Comparison of ENCODE assay signal across 18 cellular contexts in genomic region chr1:36533897-36534296, GRCh38. TPM values are rescaled to one million over a fixed set of nuclear protein-coding genes. Genes with fewer than 3 reads are reported as not detected.
DNase-seq lines count a peak whose midpoint lies in the region; ATAC-seq, FAIRE-seq and TF ChIP-seq lines count a peak whose summit lies in the region.
"Had no signal": no experiment of that assay in that cellular context is flagged by ENCODE, and none has a peak within 500 bp of the region (broad histone marks: within the 10 kb centered on the region; RNA-seq: fewer than 3 reads in every experiment).

No MANE protein-coding gene starts in this region.

- TF ChIP-seq EP300 in K562 (IDR thresholded peaks at IDR 0.05; ENCODE audit: low read length), result no peak
- no peak for TF ChIP-seq EP300 in HepG2 (IDR thresholded peaks at IDR 0.05; ENCODE audit: low read depth in 2 of 2, low read length in 2 of 2)
- TF ChIP-seq EP300 in HepG2 (CRISPR knock-in tag; IDR thresholded peaks at IDR 0.05; ENCODE audit: borderline replicate concordance), result no peak
- no peak for TF ChIP-seq EP300 in suprapubic skin (IDR thresholded peaks at IDR 0.05)

- no peak overlapping the region for H3K4me3 Mint-ChIP-seq in H9
- no peak overlapping the region for H3K4me3 Mint-ChIP-seq in CD14-positive monocyte
- H3K4me3 Mint-ChIP-seq: CD4-positive, alpha-beta T cell had no signal

- H4K5ac ChIP-seq in H9 (ENCODE audit: insufficient read length, low read depth, low read length), result no peak overlapping the region

- no peaks in the 10 kb centered on the region for H3K79me2 ChIP-seq in H9 (ENCODE audit: insufficient read depth, low read length)
- no peaks in the 10 kb centered on the region for H3K79me2 ChIP-seq in K562 (ENCODE audit: control insufficient read depth, insufficient read depth, low read length)
- no peaks in the 10 kb centered on the region for H3K79me2 ChIP-seq in HepG2 (ENCODE audit: insufficient read depth, low read length)

- TF ChIP-seq CTCF in H9 (conservative IDR thresholded peaks at IDR 0.05) (no peak), K562 (IDR thresholded peaks at IDR 0.05 in 2 of 3, conservative IDR thresholded peaks at IDR 0.05 in 1 of 3; ENCODE audit: insufficient read depth in 2 of 3, low read depth in 1 of 3, low read length in 3 of 3) (no peak), HepG2 (CRISPR knock-in tag; IDR thresholded peaks at IDR 0.05) (no peak), suprapubic skin (IDR thresholded peaks at IDR 0.05) (no peak), CD14-positive monocyte (IDR thresholded peaks at IDR 0.05) (no peak)

- WGBS in H9 (ENCODE audit: extremely low coverage, insufficient read length, low lambda C conversion rate), result no CpG with 5 or more reads among the region's 4 CpGs
- WGBS in K562 (ENCODE audit: insufficient coverage, low coverage, missing lambda C conversion rate), result 3% methylated on average over 4 of the region's 4 CpGs
- WGBS in HepG2 (ENCODE audit: low lambda C conversion rate), result 43% methylated on average over 4 of the region's 4 CpGs
- WGBS in suprapubic skin, result 80% methylated on average over 4 of the region's 4 CpGs

- H3K27ac ChIP-seq in H9 (ENCODE audit: insufficient read length, low read depth, low read length) (no peak overlapping the region), K562 (ENCODE audit: extremely low read depth, low read depth, low read length) (no peak overlapping the region), HepG2 (ENCODE audit: extremely low read length, insufficient read depth, low read length) (no peak overlapping the region), suprapubic skin (no peak overlapping the region)

- no peak overlapping the region for H3T11ph ChIP-seq in H9 (ENCODE audit: low read length)

- H3K27me3 Mint-ChIP-seq in H9 (ENCODE audit: low read depth) (peaks cover 7% of the 10 kb centered on the region), CD14-positive monocyte (ENCODE audit: low read depth in 3 of 3) (peaks cover 0 to 20% (median 14%) of the 10 kb centered on the region in 3 donors)

- intact Hi-C loops in K562 (cut with micrococcal nuclease) (no loop called here), HepG2 (cut with micrococcal nuclease; ENCODE audit: unreplicated experiment) (no loop called here), CD14-positive monocyte (cut with micrococcal nuclease) (no loop called here)

- TF ChIP-seq RAD21 in K562 (CRISPR knock-in tag; conservative IDR thresholded peaks at IDR 0.05 in 1 of 2, IDR thresholded peaks at IDR 0.05 in 1 of 2), result no peak
- TF ChIP-seq RAD21 in HepG2 (CRISPR knock-in tag; IDR thresholded peaks at IDR 0.05), result no peak

- H3K36me3 Mint-ChIP-seq in H9 (ENCODE audit: insufficient read depth in 1 of 3, low read depth in 3 of 3) (no peaks in the 10 kb centered on the region), CD14-positive monocyte (no peaks in the 10 kb centered on the region)

- H3K4ac ChIP-seq in H9 (ENCODE audit: low read depth, low read length), result no peak overlapping the region

- H3K79me1 ChIP-seq in H9 (ENCODE audit: insufficient read depth, low read depth, low read length, poor library complexity, severe bottlenecking), result no peaks in the 10 kb centered on the region

- no peak overlapping the region for H2BK20ac ChIP-seq in H9 (ENCODE audit: low read depth, low read length, poor library complexity, severe bottlenecking)

- no peak overlapping the region for H3K9ac ChIP-seq in H9 (ENCODE audit: extremely low read depth, insufficient read length, low read length)
- H3K9ac ChIP-seq in K562 (ENCODE audit: insufficient read depth in 1 of 2, low read depth in 2 of 2, low read length in 2 of 2), result no peak overlapping the region
- H3K9ac ChIP-seq in HepG2 (ENCODE audit: insufficient read depth, low read depth, low read length), result no peak overlapping the region

- H3K56ac ChIP-seq in H9 (ENCODE audit: insufficient read length, low read depth, low read length), result no peak overlapping the region

- H3K4me1 ChIP-seq in H9 (ENCODE audit: insufficient read depth, low read length) (no peaks in the 10 kb centered on the region), K562 (replicated peaks in 1 of 2; ENCODE audit: control insufficient read depth in 2 of 2, insufficient read depth in 2 of 2, low read length in 2 of 2) (no peaks in the 10 kb centered on the region), HepG2 (ENCODE audit: insufficient read depth, low read length) (peaks cover 1% of the 10 kb centered on the region), suprapubic skin (no peaks in the 10 kb centered on the region)
- H3K4me1 ChIP-seq: BE2C, Caco-2, HAP-1 had no signal

- H3K27ac Mint-ChIP-seq in H9, result no peak overlapping the region
- H3K27ac Mint-ChIP-seq in CD14-positive monocyte, result peak overlapping the region in 1 of 7 donors; percentile 73
- H3K27ac Mint-ChIP-seq: CD4-positive, alpha-beta T cell had no signal

- no peak overlapping the region for H2BK5ac ChIP-seq in H9 (ENCODE audit: insufficient read length, low read length)

- TF ChIP-seq POLR2A in K562 (conservative IDR thresholded peaks at IDR 0.05) (no peak), HepG2 (IDR thresholded peaks at IDR 0.05; ENCODE audit: insufficient read depth in 1 of 2, low read depth in 2 of 2, low read length in 2 of 2) (no peak), suprapubic skin (IDR thresholded peaks at IDR 0.05) (no peak)

- no peak overlapping the region for H3K4me3 ChIP-seq in K562
- H3K4me3 ChIP-seq in HepG2 (replicated peaks in 1 of 3; ENCODE audit: insufficient read depth in 1 of 3, low read depth in 2 of 3, low read length in 3 of 3), result no peak overlapping the region
- no peak overlapping the region for H3K4me3 ChIP-seq in suprapubic skin
- H3K4me3 ChIP-seq: HAP-1 had no signal

- CTCF ChIA-PET in K562 (lab: Yijun Ruan, JAX; ENCODE audit: low intra/inter-chr PET ratio), result no interaction called here
- CTCF ChIA-PET in HepG2 (lab: Yijun Ruan, JAX; ENCODE audit: low intra/inter-chr PET ratio, low total read pairs), result no interaction called here

- H4K8ac ChIP-seq in H9 (replicated peaks; ENCODE audit: insufficient read length, low read depth, low read length), result no peak overlapping the region

- no peak overlapping the region for H3K23ac ChIP-seq in H9 (ENCODE audit: insufficient read length, low read depth, low read length)

- H3K9me3 Mint-ChIP-seq in H9 (peaks cover 3 to 6% of the 10 kb centered on the region in 2 experiments; a peak in 3 of 5 replicates), CD14-positive monocyte (peaks cover 0 to 5% (median 0%) of the 10 kb centered on the region in 7 donors)
- H3K9me3 Mint-ChIP-seq: CD4-positive, alpha-beta T cell had no signal

- H3K9me1 ChIP-seq in K562 (ENCODE audit: control insufficient read depth, insufficient read depth, low read length), result no peaks in the 10 kb centered on the region

- H3K27me3 ChIP-seq in H9 (ENCODE audit: insufficient read depth, low read length) (no peaks in the 10 kb centered on the region), K562 (ENCODE audit: control insufficient read depth in 2 of 2, insufficient read depth in 2 of 2, low read length in 2 of 2) (peaks cover 34 to 55% of the 10 kb centered on the region in 2 experiments), HepG2 (ENCODE audit: control insufficient read depth in 1 of 2, insufficient read depth in 2 of 2, low read length in 2 of 2) (peaks cover 0 to 16% of the 10 kb centered on the region in 2 experiments; a peak in 2 of 5 replicates), suprapubic skin (peaks cover 29% of the 10 kb centered on the region)
- H3K27me3 ChIP-seq: BE2C had no signal

- no peaks in the 10 kb centered on the region for H3K36me3 ChIP-seq in K562 (ENCODE audit: control insufficient read depth, insufficient read depth, low read length)
- H3K36me3 ChIP-seq in HepG2 (replicated peaks in 1 of 2; ENCODE audit: control insufficient read depth in 1 of 2, insufficient read depth in 2 of 2, low read length in 2 of 2), result no peaks in the 10 kb centered on the region
- H3K36me3 ChIP-seq in suprapubic skin, result no peaks in the 10 kb centered on the region
- H3K36me3 ChIP-seq: BE2C, HAP-1 had no signal

- peak; percentile 11 for FAIRE-seq in K562 (lab: Jason Lieb, UNC)
- no peak for FAIRE-seq in HepG2 (lab: Jason Lieb, UNC)
- FAIRE-seq: A204.1, D721Med, G401.6, GM12891, GM19239 had no signal

- in situ Hi-C loops in K562 (cut with MboI) (no loop called here), HepG2 (cut with HindIII; ENCODE audit: extremely low pct_ligation_motif_present, low pct_unique_long_range_greater_than_20kb) (no loop called here)

- H2BK15ac ChIP-seq in H9 (ENCODE audit: low read depth, low read length), result no peak overlapping the region

- no peak for ATAC-seq in K562
- ATAC-seq in HepG2, result no peak

- no peak overlapping the region for H3K4me2 ChIP-seq in H9 (ENCODE audit: insufficient read depth, insufficient read length, low read length)
- no peak overlapping the region for H3K4me2 ChIP-seq in K562 (ENCODE audit: insufficient read depth, low read length)
- no peak overlapping the region for H3K4me2 ChIP-seq in HepG2 (ENCODE audit: low read depth, low read length)

- POLR2A ChIA-PET in K562 (lab: Yijun Ruan, JAX) (interaction anchor here (0.9 to 1.1 kb wide), 3 partner anchors 17 to 415 kb away, joined by 3 to 4 read pairs (median 4); no protein-coding TSS in a partner anchor), HepG2 (lab: Yijun Ruan, JAX) (no interaction called here)

- peaks cover 3 to 12% of the 10 kb centered on the region in 2 experiments for H3K4me1 Mint-ChIP-seq in H9
- no peaks in the 10 kb centered on the region for H3K4me1 Mint-ChIP-seq in CD14-positive monocyte

- H4K91ac ChIP-seq in H9 (ENCODE audit: insufficient read length, low read depth, low read length), result no peak overlapping the region

- H2AK5ac ChIP-seq in H9 (ENCODE audit: insufficient read length, low read length), result no peak overlapping the region

- H3K18ac ChIP-seq in H9 (ENCODE audit: insufficient read length, low read depth, low read length), result no peak overlapping the region

- H3K14ac ChIP-seq in H9 (ENCODE audit: insufficient read depth, low read length), result no peak overlapping the region

- no peak overlapping the region for H2BK120ac ChIP-seq in H9 (ENCODE audit: low read depth, low read length, poor library complexity, severe bottlenecking)

- no peaks in the 10 kb centered on the region for H3K9me3 ChIP-seq in H9 (ENCODE audit: control insufficient read depth, low read depth, low read length)
- H3K9me3 ChIP-seq in K562 (replicated peaks; ENCODE audit: control insufficient read depth, insufficient read depth, low read depth, low read length), result no peaks in the 10 kb centered on the region
- H3K9me3 ChIP-seq in HepG2 (ENCODE audit: low read length), result no peaks in the 10 kb centered on the region
- no peaks in the 10 kb centered on the region for H3K9me3 ChIP-seq in suprapubic skin
- H3K9me3 ChIP-seq: BE2C, Caco-2, HAP-1 had no signal

- BruUV-seq in K562 (replicated peaks; lab: Mats Ljungman, UMichigan) (no TSS peak), HepG2 (replicated peaks; lab: Mats Ljungman, UMichigan) (no TSS peak)

- H2AFZ ChIP-seq in H9 (ENCODE audit: low read length) (no peak overlapping the region), K562 (ENCODE audit: low read depth, low read length) (no peak overlapping the region), HepG2 (ENCODE audit: low read length) (no peak overlapping the region)

- H2BK12ac ChIP-seq in H9 (ENCODE audit: insufficient read length, low read depth, low read length), result no peak overlapping the region

- DNase-seq in H9, result peak; percentile 2
- DNase-seq in K562 (ENCODE audit: extremely low read depth in 1 of 4, low spot score in 3 of 4), result no peak
- DNase-seq in HepG2 (ENCODE audit: low spot score), result no peak
- peak; percentile 9 to 43 for DNase-seq in suprapubic skin (ENCODE audit: low spot score in 2 of 2)
- DNase-seq in H4 (ENCODE audit: low spot score), result no peak
- DNase-seq in CD14-positive monocyte (ENCODE audit: low spot score), result no peak
- DNase-seq: ACHN; BE2C; C1 segment of cervical spinal cord; Caco-2; CD4-positive, alpha-beta T cell; GOT3 had no signal

- H4K20me1 ChIP-seq in H9 (ENCODE audit: control insufficient read depth, insufficient read depth, insufficient read length) (no peaks in the 10 kb centered on the region), K562 (replicated peaks; ENCODE audit: control insufficient read depth, insufficient read depth, low read length) (no peaks in the 10 kb centered on the region), HepG2 (ENCODE audit: insufficient read depth, low read length) (no peaks in the 10 kb centered on the region)

- no peaks in the 10 kb centered on the region for H3K23me2 ChIP-seq in H9 (ENCODE audit: insufficient read length, low read depth, low read length, poor library complexity, severe bottlenecking)

RNA-seq across cellular contexts. Expression of gene CSF3R, which starts 51.2 kb away (rescaled TPM):
- total RNA-seq in H9 (2021) (not detected in 2 replicates), K562 (2014; rRNA removed) (0.32 and 0.78 TPM in 2 replicates), K562 (2014; rRNA removed; fragmentation: Illumina TruSeq; extraction: Trizol) (0.03 and 0.22 TPM in 2 replicates), K562 (2015; rRNA removed; fragmentation: Illumina TruSeq; extraction: Trizol) (0.54 and 0.79 TPM in 2 replicates), K562 (2021) (0.25 and 0.71 TPM in 2 replicates), HepG2 (2016; rRNA removed; fragmentation: Illumina TruSeq; extraction: Trizol) (3.5 and 11.9 TPM in 2 replicates), suprapubic skin (1 to 10 TPM in 3 of 4 donors, under 1 TPM in 1; 0.60 to 2.7 (median 2.1) TPM)
- 2.6 and 2.7 TPM in 2 replicates for total RNA-seq in K562 (2011; cell fraction: chromatin; rRNA removed; ENCODE audit: low replicate concordance)
- total RNA-seq in K562 (2011; cell fraction: nucleolus; rRNA removed), result 1.5 and 2.0 TPM in 2 replicates
- total RNA-seq in K562 (2011; cell fraction: nucleoplasm; rRNA removed), result 0.95 and 1.7 TPM in 2 replicates
- polyA plus RNA-seq in K562 (2011; rRNA removed) (0.21 and 0.57 TPM in 2 replicates), K562 (2014; fragmentation: Illumina TruSeq; extraction: Trizol) (0.40 and 0.48 TPM in 2 replicates), K562 (2014; fragmentation: Nextera tagmentation; extraction: Ambion mirVana) (under 1 TPM in 1 of 2 experiments, not detected in 1; 0.21 TPM), K562 (2014; rRNA removed) (0.50 and 0.86 TPM in 2 replicates), HepG2 (2011; rRNA removed) (28.8 and 45.4 TPM in 2 replicates), CD14-positive monocyte (100 to 1,000 TPM; 270 to 447 TPM)
- 0.18 and 0.35 TPM in 2 replicates for polyA plus RNA-seq in K562 (2011; cell fraction: cytosol; rRNA removed)
- 1.3 and 1.6 TPM in 2 replicates for polyA plus RNA-seq in K562 (2011; cell fraction: nucleus; rRNA removed)
- 0.92 and 13.0 TPM in 2 replicates for polyA plus RNA-seq in K562 (2012)
- polyA minus RNA-seq in K562 (2011; rRNA and poly(A)+ RNA removed), result 0.25 and 0.36 TPM in 2 replicates
- polyA minus RNA-seq in K562 (2011; cell fraction: cytosol; rRNA and poly(A)+ RNA removed), result not detected in 2 replicates
- polyA minus RNA-seq in K562 (2011; cell fraction: nucleus; rRNA and poly(A)+ RNA removed), result 0.78 and 1.3 TPM in 2 replicates
- 2.8 and 3.1 TPM in 2 replicates for total RNA-seq in HepG2 (2016; cell fraction: cytosol; rRNA removed; fragmentation: Illumina TruSeq; extraction: Trizol; ENCODE audit: low read depth)
- total RNA-seq in HepG2 (2016; cell fraction: insoluble cytoplasmic fraction; rRNA removed; fragmentation: Illumina TruSeq; extraction: Trizol), result 3.2 and 11.8 TPM in 2 replicates
- total RNA-seq in HepG2 (2016; cell fraction: membrane; rRNA removed; fragmentation: Illumina TruSeq; extraction: Trizol), result 5.6 and 6.3 TPM in 2 replicates
- 17.4 and 18.5 TPM in 2 replicates for total RNA-seq in HepG2 (2016; cell fraction: nucleus; rRNA removed; fragmentation: Illumina TruSeq; extraction: Trizol)
- polyA plus RNA-seq in HepG2 (2011; cell fraction: cytosol; rRNA removed), result 14.7 and 16.4 TPM in 2 replicates
- polyA plus RNA-seq in HepG2 (2011; cell fraction: nucleus; rRNA removed), result 91.0 and 108 TPM in 2 replicates
- polyA plus RNA-seq in HepG2 (2012), result 30.0 and 40.7 TPM in 2 replicates
- 2.0 and 2.5 TPM in 2 replicates for polyA plus RNA-seq in HepG2 (2016; cell fraction: cytosol; fragmentation: Illumina TruSeq; extraction: Trizol; ENCODE audit: low read depth)
- polyA plus RNA-seq in HepG2 (2016; cell fraction: insoluble cytoplasmic fraction; fragmentation: Illumina TruSeq; extraction: Trizol; ENCODE audit: low read depth), result 5.0 and 5.6 TPM in 2 replicates
- 5.1 and 5.2 TPM in 2 replicates for polyA plus RNA-seq in HepG2 (2016; cell fraction: membrane; fragmentation: Illumina TruSeq; extraction: Trizol; ENCODE audit: low read depth)
- 40.8 and 46.3 TPM in 2 replicates for polyA plus RNA-seq in HepG2 (2016; cell fraction: nucleus; fragmentation: Illumina TruSeq; extraction: Trizol; ENCODE audit: insufficient read depth, low read depth)
- polyA minus RNA-seq in HepG2 (2011; rRNA and poly(A)+ RNA removed; ENCODE audit: low replicate concordance), result 1.5 and 20.2 TPM in 2 replicates
- polyA minus RNA-seq in HepG2 (2011; cell fraction: cytosol; rRNA and poly(A)+ RNA removed), result 6.9 and 10.3 TPM in 2 replicates
- 28.3 and 40.9 TPM in 2 replicates for polyA minus RNA-seq in HepG2 (2011; cell fraction: nucleus; rRNA and poly(A)+ RNA removed)
- not detected in 2 replicates for total RNA-seq in H4 (2014; rRNA removed; shearing (Covaris generic))

Comparison
In these comparisons a context has a peak if more than half of its experiments do, and no peak if none do; other contexts are left out.
1. DNase-seq: peak in H9 (single experiment) and suprapubic skin (2 of 2); none in K562 (0 of 4), HepG2 (single experiment), H4 (single experiment) and CD14-positive monocyte (single experiment).